ENCODE assay signal across 27 cellular contexts in the genomic region with DNA sequence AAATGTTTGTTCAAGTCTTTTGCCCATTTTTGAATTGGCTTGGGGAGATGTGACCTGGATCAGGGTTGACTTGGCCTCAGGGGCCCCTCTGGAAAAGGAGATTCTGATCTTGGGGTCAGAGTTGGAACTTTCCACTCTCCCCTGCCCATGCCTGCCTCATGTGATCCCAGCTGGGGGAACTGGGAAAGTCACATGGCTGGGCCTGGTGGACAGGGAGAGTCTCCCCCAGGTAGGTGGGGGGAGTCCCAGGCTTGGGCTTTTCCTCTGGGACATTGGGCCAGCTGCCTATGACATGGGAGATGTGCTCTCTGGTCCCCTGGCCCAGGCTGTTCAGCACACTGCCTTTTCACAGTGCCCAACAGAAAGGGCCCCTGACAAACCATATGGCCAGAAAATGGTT.
"Had no signal": no experiment of that assay in that cellular context is flagged by ENCODE, and none has a peak within 500 bp of the region (broad histone marks: within the 10 kb centered on the region; RNA-seq: fewer than 3 reads in every experiment).

No MANE protein-coding gene starts in this region.

- H3K4me3 Mint-ChIP-seq: activated CD4-positive, alpha-beta T cell treated with anti-CD3 and anti-CD28 coated beads, Interleukin-2, amount 10 ng/mL, durations not matched to agents 24 days and 14 days; activated CD8-positive, alpha-beta T cell treated with anti-CD3 and anti-CD28 coated beads for 36 hours; activated naive CD8-positive, alpha-beta T cell treated with anti-CD3 and anti-CD28 coated beads for 36 hours; activated T-helper 1 cell treated with anti-CD3 and anti-CD28 coated beads, Interleukin-12 subunit alpha, Interleukin-12 subunit beta, Interleukin-2, Interleukin-4 antibody, amounts not matched to agents 30 ng/mL and 10 ng/mL and 1 ng/mL, durations not matched to agents 14 hours and 24 hours and 36 hours had no signal

- H3K27me3 ChIP-seq: brain microvascular endothelial cell had no signal

- H3K27ac ChIP-seq: brain microvascular endothelial cell, KMS-11, RWPE1 had no signal

- DNase-seq: activated CD4-positive, alpha-beta T cell treated with anti-CD3 and anti-CD28 coated beads, Interleukin-2, amount 10 ng/mL, durations not matched to agents 24 days and 14 days; activated CD4-positive, alpha-beta T cell treated with anti-CD3 and anti-CD28 coated beads, Interleukin-2, amount 50 U/mL, for 4 hours; activated CD8-positive, alpha-beta T cell treated with anti-CD3 and anti-CD28 coated beads for 36 hours; activated naive CD4-positive, alpha-beta T cell; activated naive CD4-positive, alpha-beta T cell treated with anti-CD3 and anti-CD28 coated beads, Interleukin-2, amount 50 U/mL, for 16 hours; activated naive CD8-positive, alpha-beta T cell treated with anti-CD3 and anti-CD28 coated beads for 36 hours; activated T-cell treated with anti-CD3 and anti-CD28 coated beads, Interleukin-2, amount 50 U/mL, for 1 hour; amniotic stem cell; brain microvascular endothelial cell; NCI-H1092 treated with DMSO at 0.1 percent for 48 hours; NCI-H187; NCI-H2029 treated with DMSO at 0.1 percent for 48 hours; NCI-H2107; NCI-H2171; NCI-H510A; NCI-H526; NCI-H748 treated with DMSO at 0.1 percent for 48 hours; NK-92 treated with Interleukin-12 subunit alpha and Interleukin-12 subunit beta, amount 100 ng/mL, for 24 hours; PC-9; Right ventricle myocardium superior; SW 1271; T-helper 1 cell; T-helper 2 cell; T-helper 9 cell had no signal

- H3K9me3 Mint-ChIP-seq: activated CD4-positive, alpha-beta T cell treated with anti-CD3 and anti-CD28 coated beads, Interleukin-2, amount 10 ng/mL, durations not matched to agents 24 days and 14 days; activated CD8-positive, alpha-beta T cell treated with anti-CD3 and anti-CD28 coated beads for 36 hours; activated naive CD8-positive, alpha-beta T cell treated with anti-CD3 and anti-CD28 coated beads for 36 hours; activated T-helper 1 cell treated with anti-CD3 and anti-CD28 coated beads, Interleukin-12 subunit alpha, Interleukin-12 subunit beta, Interleukin-2, Interleukin-4 antibody, amounts not matched to agents 30 ng/mL and 10 ng/mL and 1 ng/mL, durations not matched to agents 14 hours and 24 hours and 36 hours had no signal

- H3K4me3 ChIP-seq: PC-9 had no signal

- ATAC-seq: activated CD8-positive, alpha-beta T cell treated with anti-CD3 and anti-CD28 coated beads for 36 hours had no signal

- H3K27ac Mint-ChIP-seq: activated CD4-positive, alpha-beta T cell treated with anti-CD3 and anti-CD28 coated beads, Interleukin-2, amount 10 ng/mL, durations not matched to agents 24 days and 14 days; activated CD8-positive, alpha-beta T cell treated with anti-CD3 and anti-CD28 coated beads for 36 hours; activated naive CD8-positive, alpha-beta T cell treated with anti-CD3 and anti-CD28 coated beads for 36 hours; activated T-helper 1 cell treated with anti-CD3 and anti-CD28 coated beads, Interleukin-12 subunit alpha, Interleukin-12 subunit beta, Interleukin-2, Interleukin-4 antibody, amounts not matched to agents 30 ng/mL and 10 ng/mL and 1 ng/mL, durations not matched to agents 14 hours and 24 hours and 36 hours had no signal

- H3K4me1 Mint-ChIP-seq: activated CD4-positive, alpha-beta T cell treated with anti-CD3 and anti-CD28 coated beads, Interleukin-2, amount 10 ng/mL, durations not matched to agents 24 days and 14 days; activated naive CD8-positive, alpha-beta T cell treated with anti-CD3 and anti-CD28 coated beads for 36 hours had no signal

- H3K36me3 ChIP-seq: brain microvascular endothelial cell had no signal

- H3K36me3 Mint-ChIP-seq: activated naive CD8-positive, alpha-beta T cell treated with anti-CD3 and anti-CD28 coated beads for 36 hours had no signal

- H3K27me3 Mint-ChIP-seq: activated CD8-positive, alpha-beta T cell treated with anti-CD3 and anti-CD28 coated beads for 36 hours; activated naive CD8-positive, alpha-beta T cell treated with anti-CD3 and anti-CD28 coated beads for 36 hours had no signal
